8 cellular contexts compared by ENCODE assay signal in the genomic region with DNA sequence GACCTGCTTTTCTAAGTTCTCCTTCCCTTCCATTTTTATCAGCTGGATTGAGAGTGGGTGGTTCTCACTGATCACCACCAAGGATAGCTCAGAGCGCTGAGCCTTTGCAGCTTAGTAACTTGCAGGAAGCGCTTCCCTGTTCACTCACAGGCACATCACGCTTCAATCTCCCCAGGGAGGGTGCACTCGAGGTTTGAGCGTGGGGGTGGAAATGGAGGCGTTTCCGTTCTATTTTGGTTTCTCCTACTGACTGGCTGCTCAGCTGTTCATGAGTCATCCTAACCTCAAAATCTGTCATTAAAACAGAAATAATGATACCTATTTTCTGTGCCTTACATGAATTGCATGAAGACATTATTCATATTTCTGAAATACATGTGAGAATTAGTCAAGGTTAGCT.
A peak's percentile ranks its signal among the peaks of the same experiment; 100 is the strongest.
DNase-seq lines count a peak whose midpoint lies in the region; ATAC-seq lines count a peak whose summit lies in the region.

No MANE protein-coding gene starts in this region.

- DNase-seq in Caki2 (ENCODE audit: low read depth), result peak; percentile 77
- peak; percentile 97 for DNase-seq in RKO (ENCODE audit: low spot score)
- peak; percentile 53 for DNase-seq in activated naive CD4-positive, alpha-beta T cell treated with Interleukin-2 at 50 U/mL for 16 hours
- peak; percentile 52 to 97 (median 85) for DNase-seq in head of caudate nucleus
- peak; percentile 70 for DNase-seq in pulmonary artery endothelial cell (ENCODE audit: low read depth, low spot score)
- DNase-seq in NCI-H1048 (lab: John Stamatoyannopoulos, UW), result no peak

- in situ Hi-C loops in Caki2 (cut with HindIII; ENCODE audit: low pct_unique_long_range_greater_than_20kb, low sequenced_read_pairs), result no loop called here

- ATAC-seq in GM19467 (IDR thresholded peaks at IDR 0.05; ENCODE audit: unreplicated experiment) (peak; percentile 97), HG03520 (IDR thresholded peaks at IDR 0.05; ENCODE audit: unreplicated experiment) (peak; percentile 96)

- intact Hi-C loops in head of caudate nucleus (cut with DNase I), result no loop called here
